10 cellular contexts compared by ENCODE assay signal in genomic region chr1:204065174-204065985, GRCh38. TPM values are rescaled to one million over a fixed set of nuclear protein-coding genes. Genes with fewer than 3 reads are reported as not detected.
DNase-seq lines count a peak whose midpoint lies in the region; ATAC-seq and TF ChIP-seq lines count a peak whose summit lies in the region.
"Had no signal": no experiment of that assay in that cellular context is flagged by ENCODE, and none has a peak within 500 bp of the region (broad histone marks: within the 10 kb centered on the region; RNA-seq: fewer than 3 reads in every experiment).

No MANE protein-coding gene starts in this region.

- no peak overlapping the region for H3K4me3 Mint-ChIP-seq in effector memory CD8-positive, alpha-beta T cell
- H3K4me3 Mint-ChIP-seq: activated naive CD8-positive, alpha-beta T cell had no signal

- intact Hi-C loops in body of pancreas (cut with DNase I) = loop anchor here (10.0 kb wide), 1 partner anchor 191 kb away; no protein-coding TSS in a partner anchor
- intact Hi-C loops in upper lobe of right lung (cut with DNase I) = no loop called here

- ATAC-seq in body of pancreas (peak; percentile 65), upper lobe of right lung (peak; percentile 51), HG02642 (IDR thresholded peaks at IDR 0.05; ENCODE audit: poor library complexity, unreplicated experiment) (no peak)
- ATAC-seq in effector memory CD8-positive, alpha-beta T cell (replicated peaks) = no peak

- H3K27me3 ChIP-seq in body of pancreas (no peaks in the 10 kb centered on the region), upper lobe of right lung (no peaks in the 10 kb centered on the region)

- no peaks in the 10 kb centered on the region for H3K4me1 ChIP-seq in body of pancreas
- H3K4me1 ChIP-seq in upper lobe of right lung = peaks cover 3% of the 10 kb centered on the region

- H3K27ac Mint-ChIP-seq in effector memory CD8-positive, alpha-beta T cell = no peak overlapping the region
- H3K27ac Mint-ChIP-seq: activated naive CD8-positive, alpha-beta T cell had no signal

- H3K27me3 Mint-ChIP-seq in effector memory CD8-positive, alpha-beta T cell = no peaks in the 10 kb centered on the region
- H3K27me3 Mint-ChIP-seq: activated naive CD8-positive, alpha-beta T cell had no signal

- TF ChIP-seq CTCF in body of pancreas (IDR thresholded peaks at IDR 0.05) (no peak), upper lobe of right lung (IDR thresholded peaks at IDR 0.05) (no peak)

- no peak overlapping the region for H3K27ac ChIP-seq in body of pancreas
- no peak overlapping the region for H3K27ac ChIP-seq in upper lobe of right lung

- peaks cover 6 to 10% of the 10 kb centered on the region in 2 donors for H3K4me1 Mint-ChIP-seq in effector memory CD8-positive, alpha-beta T cell (ENCODE audit: low read depth in 2 of 2)

- WGBS in body of pancreas, 2 donors = 72 to 75% methylated on average over 8 of the region's 8 CpGs

- H3K4me3 ChIP-seq in body of pancreas = no peak overlapping the region
- H3K4me3 ChIP-seq in upper lobe of right lung = no peak overlapping the region
- H3K4me3 ChIP-seq: lung had no signal

- TF ChIP-seq POLR2A in body of pancreas (IDR thresholded peaks at IDR 0.05) = no peak

- H3K36me3 ChIP-seq in body of pancreas (replicated peaks in 1 of 2; ENCODE audit: insufficient read depth in 1 of 2, low read depth in 2 of 2) (no peaks in the 10 kb centered on the region), upper lobe of right lung (no peaks in the 10 kb centered on the region)

- H3K36me3 Mint-ChIP-seq in effector memory CD8-positive, alpha-beta T cell (ENCODE audit: insufficient read depth) = no peaks in the 10 kb centered on the region
- H3K36me3 Mint-ChIP-seq: activated naive CD8-positive, alpha-beta T cell had no signal

- DNase-seq in NCI-H2029 (lab: John Stamatoyannopoulos, UW) (peak; percentile 32), NCI-H2029 treated with DMSO at 0.1 percent for 48 hours (lab: John Stamatoyannopoulos, UW) (no peak), body of pancreas (peak in 3 of 4 donors; percentile 43 to 44 (median 43)), kidney tubule cell (ENCODE audit: low spot score) (peak; percentile 28), upper lobe of right lung (no peak), epidermal melanocyte (ENCODE audit: insufficient read length, low spot score) (no peak)
- no peak for DNase-seq in effector memory CD8-positive, alpha-beta T cell

- no peaks in the 10 kb centered on the region for H3K9me3 ChIP-seq in body of pancreas
- H3K9me3 ChIP-seq in upper lobe of right lung = no peaks in the 10 kb centered on the region

- H3K9me3 Mint-ChIP-seq in effector memory CD8-positive, alpha-beta T cell = no peaks in the 10 kb centered on the region

RNA-seq across cellular contexts. Expression of gene SOX13, which starts 7.5 kb away (rescaled TPM):
- 10 to 100 TPM; 29.6 to 37.2 TPM for total RNA-seq in body of pancreas
- total RNA-seq in upper lobe of right lung = 76.3 TPM

Comparison
In these comparisons a context has a peak if more than half of its experiments do, and no peak if none do; other contexts are left out.
1. DNase-seq: peak in NCI-H2029 (single experiment), body of pancreas (3 of 4) and kidney tubule cell (single experiment); none in NCI-H2029 treated with DMSO at 0.1 percent for 48 hours (single experiment), upper lobe of right lung (single experiment), effector memory CD8-positive, alpha-beta T cell (0 of 3) and epidermal melanocyte (single experiment).
2. ATAC-seq: peak in body of pancreas (single experiment) and upper lobe of right lung (single experiment); none in effector memory CD8-positive, alpha-beta T cell (single experiment) and HG02642 (single experiment).